8 cellular contexts compared by ENCODE assay signal in genomic region chr6:37433657-37434271, GRCh38. TPM values are rescaled to one million over a fixed set of nuclear protein-coding genes. Genes with fewer than 3 reads are reported as not detected.
DNase-seq lines count a peak whose midpoint lies in the region; ATAC-seq and TF ChIP-seq lines count a peak whose summit lies in the region.

No MANE protein-coding gene starts in this region.

- peak; percentile 37 for ATAC-seq in activated CD8-positive, alpha-beta T cell treated with anti-CD3 and anti-CD28 coated beads, Interleukin-2, amount 10 ng/mL, durations not matched to agents 7 days and 5 days

- intact Hi-C loops in ovary (cut with DNase I) (no loop called here), transverse colon (cut with DNase I; ENCODE audit: low total_unique reads) (no loop called here)

- WGBS in GM23248 (ENCODE audit: low coverage in 1 of 2, low lambda C conversion rate in 2 of 2, missing lambda C conversion rate in 2 of 2), 2 experiments, result 4 to 5% methylated on average over 13 of the region's 13 CpGs
- 2 to 3% (median 2%) methylated on average over 13 of the region's 13 CpGs for WGBS in ovary, 3 donors
- 7 to 13% methylated on average over 3 to 13 of the region's 13 CpGs for WGBS in transverse colon (ENCODE audit: low coverage in 1 of 2), 2 donors

- TF ChIP-seq CTCF in GM10266 (IDR thresholded peaks at IDR 0.05; ENCODE audit: control insufficient read depth, insufficient read depth, low read depth, missing control alignments) (no peak), MM.1S (IDR thresholded peaks at IDR 0.05; ENCODE audit: low read length) (no peak), fibroblast of lung (conservative IDR thresholded peaks at IDR 0.05 in 1 of 2, IDR thresholded peaks at IDR 0.05 in 1 of 2; ENCODE audit: low read depth in 1 of 2, low read length in 2 of 2) (no peak), ovary (IDR thresholded peaks at IDR 0.05) (no peak), transverse colon (IDR thresholded peaks at IDR 0.05) (no peak)

- H3K79me2 ChIP-seq in GM23248 (ENCODE audit: insufficient read depth), result peaks cover 55% of the 10 kb centered on the region
- peaks cover 43% of the 10 kb centered on the region for H3K79me2 ChIP-seq in MM.1S (ENCODE audit: low read length)
- H3K79me2 ChIP-seq in fibroblast of lung (ENCODE audit: control insufficient read depth, insufficient read depth, low read length), result peaks cover 19% of the 10 kb centered on the region

- H3K9me3 ChIP-seq in GM23248 (ENCODE audit: low read depth) (no peaks in the 10 kb centered on the region), MM.1S (replicated peaks; ENCODE audit: insufficient read depth, low read length) (no peaks in the 10 kb centered on the region), fibroblast of lung (ENCODE audit: control insufficient read depth, insufficient read depth, low read depth, low read length) (no peaks in the 10 kb centered on the region), ovary (no peaks in the 10 kb centered on the region), transverse colon (no peaks in the 10 kb centered on the region)

- H3K4me2 ChIP-seq in GM23248 (ENCODE audit: unreplicated experiment) (peak overlapping the region; percentile 95), MM.1S (ENCODE audit: low read depth, low read length) (peak overlapping the region; percentile 98), fibroblast of lung (ENCODE audit: extremely low read depth, insufficient read depth, low read length) (peak overlapping the region; percentile 96)

- H3K27ac ChIP-seq in GM23248 (peak overlapping the region; percentile 81), MM.1S (ENCODE audit: low read length) (peak overlapping the region; percentile 91), fibroblast of lung (ENCODE audit: insufficient read depth, low read length) (peak overlapping the region; percentile 85), ovary (peak overlapping the region; percentile 86 to 97), transverse colon (peak overlapping the region; percentile 91 to 96 (median 94))

- H4K20me1 ChIP-seq in GM23248 (ENCODE audit: insufficient read depth), result no peaks in the 10 kb centered on the region
- H4K20me1 ChIP-seq in MM.1S (ENCODE audit: insufficient read depth, low read length), result no peaks in the 10 kb centered on the region
- no peaks in the 10 kb centered on the region for H4K20me1 ChIP-seq in fibroblast of lung (ENCODE audit: control insufficient read depth, extremely low read depth, insufficient read depth, low read length)

- TF ChIP-seq EP300 in ovary (IDR thresholded peaks at IDR 0.05), result no peak
- TF ChIP-seq EP300 in transverse colon (IDR thresholded peaks at IDR 0.05; ENCODE audit: low read depth), result no peak

- POLR2A ChIA-PET in activated CD8-positive, alpha-beta T cell treated with anti-CD3 and anti-CD28 coated beads, Interleukin-2, amount 10 ng/mL, durations not matched to agents 7 days and 5 days (lab: Charles Lee), result interaction anchor here (0.6 to 2.8 kb wide), 21 partner anchors 9 to 559 kb away, joined by 3 to 28 read pairs (median 3); partner anchors contain the start of genes MDGA1, PIM1 and PPIL1

- in situ Hi-C loops in GM23248 (cut with MboI), result no loop called here
- in situ Hi-C loops in transverse colon (cut with MboI; ENCODE audit: low pct_ligation_motif_present in 1 of 4, low pct_unique_long_range_greater_than_20kb in 1 of 4, low sequenced_read_pairs in 3 of 4), result no loop called here

- peak overlapping the region; percentile 92 for H3K4me3 Mint-ChIP-seq in activated CD8-positive, alpha-beta T cell treated with anti-CD3 and anti-CD28 coated beads, Interleukin-2, amount 10 ng/mL, durations not matched to agents 7 days and 5 days

- H2AFZ ChIP-seq in GM23248 (peak overlapping the region; percentile 100), MM.1S (ENCODE audit: low read length) (peak overlapping the region; percentile 78), fibroblast of lung (ENCODE audit: low read length) (peak overlapping the region; percentile 60)

- H3K4me1 ChIP-seq in GM23248 (ENCODE audit: insufficient read depth) (0 out of 2 replicates have a peak, but pooled peaks cover 11% of the 10 kb centered on the region), MM.1S (ENCODE audit: low read length) (peaks cover 9% of the 10 kb centered on the region), fibroblast of lung (ENCODE audit: control insufficient read depth, extremely low read depth, insufficient read depth, low read length) (peaks cover 4% of the 10 kb centered on the region), ovary (ENCODE audit: insufficient read depth) (peaks cover 3% of the 10 kb centered on the region), transverse colon (peaks cover 8 to 21% (median 15%) of the 10 kb centered on the region in 4 donors)

- peak; percentile 76 for DNase-seq in GM10266 (ENCODE audit: extremely low spot score)
- peak; percentile 58 for DNase-seq in GM23248
- peak; percentile 46 for DNase-seq in MM.1S
- peak; percentile 61 for DNase-seq in activated CD8-positive, alpha-beta T cell treated with anti-CD3 and anti-CD28 coated beads, Interleukin-2, amount 10 ng/mL, durations not matched to agents 7 days and 5 days
- peak; percentile 19 to 24 for DNase-seq in fibroblast of lung (ENCODE audit: low read depth in 2 of 2)
- no peak for DNase-seq in ovary
- no peak for DNase-seq in transverse colon
- no peak for DNase-seq in epidermal melanocyte (ENCODE audit: insufficient read length, low spot score)

- no peaks in the 10 kb centered on the region for H3K9me2 ChIP-seq in GM23248 (ENCODE audit: insufficient read depth)
- H3K9me2 ChIP-seq in MM.1S (replicated peaks; ENCODE audit: insufficient read depth, low read length), result no peaks in the 10 kb centered on the region

- no peaks in the 10 kb centered on the region for H3F3A ChIP-seq in GM23248 (ENCODE audit: insufficient read depth)
- H3F3A ChIP-seq in MM.1S (ENCODE audit: insufficient read depth, low read length), result peaks cover 17% of the 10 kb centered on the region

- H3K36me3 ChIP-seq in GM23248 (ENCODE audit: low read depth), result 0 out of 2 replicates have a peak, but pooled peaks cover 12% of the 10 kb centered on the region
- 0 out of 2 replicates have a peak, but pooled peaks cover 3% of the 10 kb centered on the region for H3K36me3 ChIP-seq in MM.1S (replicated peaks; ENCODE audit: insufficient read depth, low read length)
- H3K36me3 ChIP-seq in fibroblast of lung (ENCODE audit: control insufficient read depth, insufficient read depth, low read length), result peaks cover 3% of the 10 kb centered on the region
- H3K36me3 ChIP-seq in ovary, result no peaks in the 10 kb centered on the region
- H3K36me3 ChIP-seq in transverse colon, result peaks cover 0 to 19% (median 6%) of the 10 kb centered on the region in 4 donors

- peak overlapping the region; percentile 97 for H3K9ac ChIP-seq in GM23248
- H3K9ac ChIP-seq in MM.1S (ENCODE audit: low read length), result peak overlapping the region; percentile 93
- H3K9ac ChIP-seq in fibroblast of lung (ENCODE audit: insufficient read depth, low read length), result peak overlapping the region; percentile 82

- no peaks in the 10 kb centered on the region for H3K27me3 ChIP-seq in GM23248 (replicated peaks; ENCODE audit: insufficient read depth)
- H3K27me3 ChIP-seq in MM.1S (replicated peaks; ENCODE audit: insufficient read depth, low read length), result no peaks in the 10 kb centered on the region
- H3K27me3 ChIP-seq in fibroblast of lung (ENCODE audit: control insufficient read depth, insufficient read depth, low read length), result no peaks in the 10 kb centered on the region
- no peaks in the 10 kb centered on the region for H3K27me3 ChIP-seq in ovary
- peaks cover 3% of the 10 kb centered on the region for H3K27me3 ChIP-seq in transverse colon

- H3K4me3 ChIP-seq in GM23248 (peak overlapping the region; percentile 96), MM.1S (ENCODE audit: low read length) (peak overlapping the region; percentile 96), fibroblast of lung (replicated peaks in 1 of 4; ENCODE audit: control extremely low read depth in 1 of 4, insufficient read depth in 1 of 4, low read depth in 3 of 4, low read length in 4 of 4) (peak overlapping the region; percentile 57 to 96 (median 82)), ovary (peak overlapping the region; percentile 87), transverse colon (peak overlapping the region; percentile 88 to 98 (median 94))

- H3K27me3 Mint-ChIP-seq in activated CD8-positive, alpha-beta T cell treated with anti-CD3 and anti-CD28 coated beads, Interleukin-2, amount 10 ng/mL, durations not matched to agents 7 days and 5 days (ENCODE audit: low read depth), result peaks cover 7% of the 10 kb centered on the region

- peak overlapping the region; percentile 98 for H3K27ac Mint-ChIP-seq in activated CD8-positive, alpha-beta T cell treated with anti-CD3 and anti-CD28 coated beads, Interleukin-2, amount 10 ng/mL, durations not matched to agents 7 days and 5 days

- TF ChIP-seq POLR2A in ovary (IDR thresholded peaks at IDR 0.05), result no peak
- TF ChIP-seq POLR2A in transverse colon (IDR thresholded peaks at IDR 0.05), result no peak

- peaks cover 50% of the 10 kb centered on the region for H3K4me1 Mint-ChIP-seq in activated CD8-positive, alpha-beta T cell treated with anti-CD3 and anti-CD28 coated beads, Interleukin-2, amount 10 ng/mL, durations not matched to agents 7 days and 5 days (ENCODE audit: low read depth)

- no peaks in the 10 kb centered on the region for H3K9me3 Mint-ChIP-seq in activated CD8-positive, alpha-beta T cell treated with anti-CD3 and anti-CD28 coated beads, Interleukin-2, amount 10 ng/mL, durations not matched to agents 7 days and 5 days (ENCODE audit: insufficient read depth)

- CTCF ChIA-PET in activated CD8-positive, alpha-beta T cell treated with anti-CD3 and anti-CD28 coated beads, Interleukin-2, amount 10 ng/mL, durations not matched to agents 7 days and 5 days (lab: Charles Lee), result interaction anchor here (1.0 to 2.5 kb wide), 7 partner anchors 8 to 559 kb away, joined by 3 to 12 read pairs (median 4); partner anchors contain the start of gene PPIL1

- peaks cover 37% of the 10 kb centered on the region for H3K36me3 Mint-ChIP-seq in activated CD8-positive, alpha-beta T cell treated with anti-CD3 and anti-CD28 coated beads, Interleukin-2, amount 10 ng/mL, durations not matched to agents 7 days and 5 days (ENCODE audit: low read depth)

RNA-seq across cellular contexts. Expression of gene CMTR1, which starts 0.7 kb away (rescaled TPM):
- total RNA-seq in GM23248 (2014; rRNA removed; shearing (Covaris generic)), result 37.7 and 46.3 TPM in 2 replicates
- polyA plus RNA-seq in GM23248 (2016; fragmentation: Nextera tagmentation; extraction: Ambion mirVana) (15.2 and 16.1 TPM in 2 replicates), fibroblast of lung (27.0 and 32.4 TPM in 2 replicates), ovary (10 to 100 TPM; 27.9 to 42.0 TPM)
- 10 to 100 TPM; 71.7 to 74.2 TPM for total RNA-seq in activated CD8-positive, alpha-beta T cell treated with anti-CD3 and anti-CD28 coated beads, Interleukin-2, amount 10 ng/mL, durations not matched to agents 7 days and 5 days
- total RNA-seq in fibroblast of lung (42.6 and 44.8 TPM in 2 replicates), ovary (10 to 100 TPM; 18.7 to 45.0 (median 38.4) TPM), transverse colon (10 to 100 TPM; 16.5 to 40.6 (median 24.9) TPM)
- polyA plus RNA-seq in fibroblast of lung (2012), result 27.0 and 31.9 TPM in 2 replicates
- polyA minus RNA-seq in fibroblast of lung (ENCODE audit: low replicate concordance), result 34.4 and 41.6 TPM in 2 replicates

Comparison
In these comparisons a context has a peak if more than half of its experiments do, and no peak if none do; other contexts are left out.
1. DNase-seq: peak in GM10266 (single experiment), GM23248 (single experiment), MM.1S (single experiment), activated CD8-positive, alpha-beta T cell treated with anti-CD3 and anti-CD28 coated beads, Interleukin-2, amount 10 ng/mL, durations not matched to agents 7 days and 5 days (single experiment) and fibroblast of lung (2 of 2); none in ovary (0 of 5), transverse colon (single experiment) and epidermal melanocyte (single experiment).
2. Peak in every context shown above with its lines, with median percentiles within 50 percentile points of each other: H2AFZ ChIP-seq, H3K27ac ChIP-seq, H3K4me2 ChIP-seq, H3K4me3 ChIP-seq and H3K9ac ChIP-seq.